Comparison of ENCODE assay signal across 23 cellular contexts in the genomic region with DNA sequence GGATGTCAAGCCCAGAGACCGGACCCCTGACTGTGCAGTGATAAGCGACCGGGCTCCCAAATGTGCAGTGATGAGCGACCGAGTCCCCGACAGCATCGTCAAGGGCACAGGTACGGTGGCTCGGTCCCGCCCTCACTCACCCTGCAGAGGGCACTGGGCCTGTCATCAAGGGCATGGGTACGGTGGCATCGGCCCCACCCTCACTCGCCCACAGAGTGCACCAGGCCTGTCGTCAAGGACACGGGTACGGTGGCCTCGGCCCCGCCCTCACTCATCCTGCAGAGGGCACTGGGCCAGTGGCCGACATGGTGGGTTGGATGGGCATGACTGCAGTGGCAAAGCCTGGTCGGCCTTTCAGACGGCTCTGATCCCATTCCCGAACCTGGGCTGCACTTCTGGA. TPM values are rescaled to one million over a fixed set of nuclear protein-coding genes. Genes with fewer than 3 reads are reported as not detected.
A peak's percentile ranks its signal among the peaks of the same experiment; 100 is the strongest.
DNase-seq lines count a peak whose midpoint lies in the region; ATAC-seq and TF ChIP-seq lines count a peak whose summit lies in the region.
"Had no signal": no experiment of that assay in that cellular context is flagged by ENCODE, and none has a peak within 500 bp of the region (broad histone marks: within the 10 kb centered on the region; RNA-seq: fewer than 3 reads in every experiment).

No MANE protein-coding gene starts in this region.

- H2AFZ ChIP-seq in neuronal stem cell (ENCODE audit: low read length) = no peak overlapping the region
- H2AFZ ChIP-seq: GM23248 had no signal

- no peak overlapping the region for H3K9ac ChIP-seq in neuronal stem cell (ENCODE audit: low read depth, low read length, poor library complexity)
- H3K9ac ChIP-seq: BLaER1 treated with 17β-estradiol and CSF1 and Interleukin-3, amounts not matched to agents 10 nM and 100 nM; GM23248 had no signal

- no peak overlapping the region for H3K18ac ChIP-seq in neuronal stem cell (ENCODE audit: low read length)

- no peaks in the 10 kb centered on the region for H3K9me3 Mint-ChIP-seq in natural killer cell treated with Interleukin-12 subunit alpha and Interleukin-12 subunit beta and Interleukin-15 and Interleukin-18, amount 100 ng/mL, for 72 hours
- no peaks in the 10 kb centered on the region for H3K9me3 Mint-ChIP-seq in natural killer cell
- H3K9me3 Mint-ChIP-seq: CD14-positive monocyte; CD4-positive, alpha-beta T cell; CD8-positive, alpha-beta memory T cell had no signal

- intact Hi-C loops in Right ventricle myocardium inferior (cut with DNase I) (no loop called here), cardiac septum (cut with DNase I) (no loop called here), natural killer cell (cut with micrococcal nuclease) (no loop called here)

- H3K14ac ChIP-seq in neuronal stem cell (ENCODE audit: low read length) = no peak overlapping the region

- H2BK120ac ChIP-seq in neuronal stem cell (ENCODE audit: low read depth, low read length) = no peak overlapping the region

- no peak overlapping the region for H2BK5ac ChIP-seq in neuronal stem cell (ENCODE audit: low read length)

- no peaks in the 10 kb centered on the region for H3K79me1 ChIP-seq in neuronal stem cell (ENCODE audit: low read depth, low read length)

- peak overlapping the region; percentile 68 for H3K23ac ChIP-seq in neuronal stem cell (ENCODE audit: low read depth, low read length, poor library complexity)

- H3K27me3 ChIP-seq in neuronal stem cell (ENCODE audit: control insufficient read depth in 3 of 3, insufficient read depth in 3 of 3, low read depth in 1 of 3, low read length in 3 of 3) = no peaks in the 10 kb centered on the region
- H3K27me3 ChIP-seq: BE2C had no signal

- H2BK15ac ChIP-seq in neuronal stem cell (ENCODE audit: low read length) = no peak overlapping the region

- no peak overlapping the region for H2BK12ac ChIP-seq in neuronal stem cell (ENCODE audit: low read length)

- H3K4me3 ChIP-seq in neuronal stem cell (ENCODE audit: low read length in 2 of 2) = no peak overlapping the region
- H3K4me3 ChIP-seq: BLaER1 treated with 17β-estradiol and CSF1 and Interleukin-3, amounts not matched to agents 10 nM and 100 nM; GM12878; GM23248 had no signal

- peaks cover 3 to 5% of the 10 kb centered on the region in 2 donors for H3K4me1 ChIP-seq in neuronal stem cell (ENCODE audit: control insufficient read depth in 2 of 2, insufficient read depth in 1 of 2, low read depth in 1 of 2, low read length in 2 of 2)
- H3K4me1 ChIP-seq: BE2C had no signal

- H3K27me3 Mint-ChIP-seq in natural killer cell treated with Interleukin-12 subunit alpha and Interleukin-12 subunit beta and Interleukin-15 and Interleukin-18, amount 100 ng/mL, for 72 hours = peaks cover 2 to 25% of the 10 kb centered on the region in 2 donors
- peaks cover 0 to 3% of the 10 kb centered on the region in 2 donors for H3K27me3 Mint-ChIP-seq in natural killer cell (ENCODE audit: low read depth in 2 of 2)

- TF ChIP-seq CTCF in natural killer cell (IDR thresholded peaks at IDR 0.05) = no peak
- no peak for TF ChIP-seq CTCF in omental fat pad (IDR thresholded peaks at IDR 0.05)

- no peak overlapping the region for H2AK5ac ChIP-seq in neuronal stem cell (ENCODE audit: low read depth, low read length)

- no peaks in the 10 kb centered on the region for H3K4me1 Mint-ChIP-seq in natural killer cell treated with Interleukin-12 subunit alpha and Interleukin-12 subunit beta and Interleukin-15 and Interleukin-18, amount 100 ng/mL, for 72 hours (ENCODE audit: low read depth in 2 of 2)
- H3K4me1 Mint-ChIP-seq in natural killer cell = no peaks in the 10 kb centered on the region
- H3K4me1 Mint-ChIP-seq: CD14-positive monocyte; CD8-positive, alpha-beta memory T cell had no signal

- H4K8ac ChIP-seq in neuronal stem cell (ENCODE audit: low read depth, low read length) = peak overlapping the region; percentile 96

- H3K36me3 Mint-ChIP-seq in natural killer cell treated with Interleukin-12 subunit alpha and Interleukin-12 subunit beta and Interleukin-15 and Interleukin-18, amount 100 ng/mL, for 72 hours = no peaks in the 10 kb centered on the region
- no peaks in the 10 kb centered on the region for H3K36me3 Mint-ChIP-seq in natural killer cell
- H3K36me3 Mint-ChIP-seq: CD14-positive monocyte; CD8-positive, alpha-beta memory T cell had no signal

- H4K91ac ChIP-seq in neuronal stem cell (ENCODE audit: low read depth, low read length, poor library complexity) = no peak overlapping the region

- no peak overlapping the region for H3K4me2 ChIP-seq in neuronal stem cell (ENCODE audit: insufficient read depth, low read length, poor library complexity, severe bottlenecking)
- H3K4me2 ChIP-seq: BLaER1 treated with 17β-estradiol and CSF1 and Interleukin-3, amounts not matched to agents 10 nM and 100 nM had no signal

- peaks cover 5 to 34% of the 10 kb centered on the region in 2 donors for H3K36me3 ChIP-seq in neuronal stem cell (replicated peaks in 1 of 2; ENCODE audit: control insufficient read depth in 2 of 2, insufficient read depth in 2 of 2, low read length in 2 of 2)
- H3K36me3 ChIP-seq: BE2C had no signal

- no peaks in the 10 kb centered on the region for H3K9me3 ChIP-seq in neuronal stem cell (replicated peaks in 1 of 2; ENCODE audit: control insufficient read depth in 2 of 2, insufficient read depth in 1 of 2, low read depth in 1 of 2, low read length in 2 of 2)
- H3K9me3 ChIP-seq: BE2C; BLaER1 treated with 17β-estradiol and CSF1 and Interleukin-3, amounts not matched to agents 10 nM and 100 nM had no signal

- ATAC-seq in Right ventricle myocardium inferior (no peak), natural killer cell (no peak), omental fat pad (ENCODE audit: low FRiP score) (no peak), HG02642 (IDR thresholded peaks at IDR 0.05; ENCODE audit: poor library complexity, unreplicated experiment) (no peak)
- no peak for ATAC-seq in natural killer cell treated with Interleukin-12 subunit alpha and Interleukin-12 subunit beta and Interleukin-15 and Interleukin-18, amount 100 ng/mL, for 72 hours
- ATAC-seq: GM12878, HCT116 had no signal

- no peak overlapping the region for H3K27ac ChIP-seq in neuronal stem cell (replicated peaks; ENCODE audit: low read length)
- H3K27ac ChIP-seq: 22Rv1; BLaER1 treated with 17β-estradiol and CSF1 and Interleukin-3, amounts not matched to agents 10 nM and 100 nM; GM23248 had no signal

- H3K27ac Mint-ChIP-seq in natural killer cell treated with Interleukin-12 subunit alpha and Interleukin-12 subunit beta and Interleukin-15 and Interleukin-18, amount 100 ng/mL, for 72 hours = no peak overlapping the region
- no peak overlapping the region for H3K27ac Mint-ChIP-seq in natural killer cell
- H3K27ac Mint-ChIP-seq: CD14-positive monocyte; CD4-positive, alpha-beta T cell; CD8-positive, alpha-beta memory T cell had no signal

- no peak overlapping the region for H3K4ac ChIP-seq in neuronal stem cell (ENCODE audit: low read length)

- H3K4me3 Mint-ChIP-seq in natural killer cell treated with Interleukin-12 subunit alpha and Interleukin-12 subunit beta and Interleukin-15 and Interleukin-18, amount 100 ng/mL, for 72 hours = no peak overlapping the region
- no peak overlapping the region for H3K4me3 Mint-ChIP-seq in natural killer cell
- H3K4me3 Mint-ChIP-seq: CD4-positive, alpha-beta T cell; CD8-positive, alpha-beta memory T cell had no signal

- WGBS in neuronal stem cell (ENCODE audit: extremely low coverage in 2 of 2, insufficient read length in 2 of 2, insufficient replicate concordance in 1 of 2), 2 donors = no CpG with 5 or more reads among the region's 22 CpGs

- DNase-seq in Right ventricle myocardium inferior (ENCODE audit: missing footprints) = peak; percentile 65
- no peak for DNase-seq in cardiac septum (ENCODE audit: low spot score)
- DNase-seq in natural killer cell treated with Interleukin-12 subunit alpha and Interleukin-12 subunit beta and Interleukin-15 and Interleukin-18, amount 100 ng/mL, for 72 hours (ENCODE audit: low spot score) = peak; percentile 44
- DNase-seq in natural killer cell = no peak
- DNase-seq in neuronal stem cell (ENCODE audit: low spot score) = no peak
- no peak for DNase-seq in omental fat pad (ENCODE audit: low spot score)
- DNase-seq: BE2C; CD4-positive, alpha-beta T cell; DMS 273 treated with DMSO at 0.1 percent for 48 hours; DMS79; EL; GDM1; GM23248; H7 had no signal

RNA-seq across cellular contexts. Expression of a gene that starts 9.7 kb away (rescaled TPM):
- total RNA-seq in Right ventricle myocardium inferior (74.9 TPM), cardiac septum (8.5 TPM), natural killer cell (not detected), omental fat pad (not detected)
- not detected for total RNA-seq in natural killer cell treated with Interleukin-12 subunit alpha and Interleukin-12 subunit beta and Interleukin-15 and Interleukin-18, amount 100 ng/mL, for 72 hours
- 0.03 TPM for polyA plus RNA-seq in neuronal stem cell (2013, experiment 1 of 2)
- not detected for polyA plus RNA-seq in neuronal stem cell (2013, experiment 2 of 2)
- total RNA-seq: CD8-positive, alpha-beta memory T cell; GM23248; H1; H7 had no signal
- polyA plus RNA-seq: AG04450; CD14-positive monocyte; CD8-positive, alpha-beta memory T cell; GM23248; H1 had no signal

RNA-seq across cellular contexts. Expression of a gene that starts 36.4 kb away (rescaled TPM):
- total RNA-seq in Right ventricle myocardium inferior (9.4 TPM), cardiac septum (9.6 TPM), natural killer cell (1 to 10 TPM; 4.4 to 6.2 (median 5.4) TPM), omental fat pad (10 to 100 TPM in 1 of 4 donors, 1 to 10 TPM in 3; 4.7 to 10.6 (median 5.5) TPM)
- 1 to 10 TPM; 4.3 to 9.1 TPM for total RNA-seq in natural killer cell treated with Interleukin-12 subunit alpha and Interleukin-12 subunit beta and Interleukin-15 and Interleukin-18, amount 100 ng/mL, for 72 hours
- polyA plus RNA-seq in neuronal stem cell (2013, experiment 1 of 2) = 5.2 TPM
- polyA plus RNA-seq in neuronal stem cell (2013, experiment 2 of 2) = 5.1 TPM

RNA-seq across cellular contexts. Expression of a gene that starts 36.6 kb away (rescaled TPM):
- 811 TPM for total RNA-seq in Right ventricle myocardium inferior
- 580 TPM for total RNA-seq in cardiac septum
- total RNA-seq in natural killer cell treated with Interleukin-12 subunit alpha and Interleukin-12 subunit beta and Interleukin-15 and Interleukin-18, amount 100 ng/mL, for 72 hours = 100 to 1,000 TPM; 121 to 130 TPM
- 100 to 1,000 TPM; 173 to 183 (median 173) TPM for total RNA-seq in natural killer cell
- polyA plus RNA-seq in neuronal stem cell (2013, experiment 1 of 2) = 60.5 TPM
- polyA plus RNA-seq in neuronal stem cell (2013, experiment 2 of 2) = 67.5 TPM
- 10 to 100 TPM; 76.5 to 92.8 (median 83.0) TPM for total RNA-seq in omental fat pad

Comparison
In these comparisons a context has a peak if more than half of its experiments do, and no peak if none do; other contexts are left out.
1. DNase-seq: peak in Right ventricle myocardium inferior (single experiment) and natural killer cell treated with Interleukin-12 subunit alpha and Interleukin-12 subunit beta and Interleukin-15 and Interleukin-18, amount 100 ng/mL, for 72 hours (single experiment); none in cardiac septum (single experiment), natural killer cell (single experiment), neuronal stem cell (single experiment) and omental fat pad (single experiment).